Comparison of ENCODE assay signal across 1 cellular context in genomic region chr9:130759738-130760137, GRCh38.
TF ChIP-seq lines count a peak whose summit lies in the region.

No MANE protein-coding gene starts in this region.

TF ChIP-seq in K562, 482 proteins besides CTCF, POLR2A, EP300 and RAD21 (continued from another document):
- TF ChIP-seq HMGXB4 (CRISPR knock-in tag; IDR thresholded peaks at IDR 0.05) = peak; percentile 82; the same call in 1 of the 2 replicates
- no peak for TF ChIP-seq ZNF146 (CRISPR knock-in tag; IDR thresholded peaks at IDR 0.05; ENCODE audit: unreplicated experiment)
- TF ChIP-seq JUND (IDR thresholded peaks at IDR 0.05; ENCODE audit: borderline replicate concordance, low read depth, low read length) = no peak
- TF ChIP-seq JUND (tag; IDR thresholded peaks at IDR 0.05; ENCODE audit: borderline replicate concordance, low read depth, low read length) = no peak
- no peak for TF ChIP-seq SLC30A9 (CRISPR knock-in tag; IDR thresholded peaks at IDR 0.05)
- TF ChIP-seq MLX (CRISPR knock-in tag; conservative IDR thresholded peaks at IDR 0.05) = 0 out of 4 replicates have a peak, but pooled peaks of 1 of the 2 experiments have one; percentile 15
